In genomic region chr17:30326816-30327215, GRCh38 we compare ENCODE assay signal across 13 cellular contexts.
"Had no signal": no experiment of that assay in that cellular context is flagged by ENCODE, and none has a peak within 500 bp of the region (broad histone marks: within the 10 kb centered on the region; RNA-seq: fewer than 3 reads in every experiment).

No MANE protein-coding gene starts in this region.

- DNase-seq: activated CD4-positive, alpha-beta T cell treated with anti-CD3 and anti-CD28 coated beads, Interleukin-2, amount 50 U/mL, for 4 hours; activated CD8-positive, alpha-beta memory T cell treated with anti-CD3 and anti-CD28 coated beads, Interleukin-2, amount 10 ng/mL, durations not matched to agents 7 days and 5 days; activated gamma-delta T cell; activated naive CD8-positive, alpha-beta T cell treated with anti-CD3 and anti-CD28 coated beads, Interleukin-2, amount 10 ng/mL, durations not matched to agents 7 days and 5 days; activated T-cell treated with anti-CD3 and anti-CD28 coated beads, Interleukin-2, amount 50 U/mL, for 24 hours; anterior cingulate cortex; dermis blood vessel endothelial cell; endodermal cell; erythroblast; kidney glomerular epithelial cell; lower lobe of right lung; stimulated activated CD4-positive, alpha-beta T cell treated with anti-CD3 and anti-CD28 coated beads, Interleukin-15, amount 100 ng/mL, for 24 hours; stimulated activated CD4-positive, alpha-beta T cell treated with anti-CD3 and anti-CD28 coated beads, Interleukin-4, amount 100 ng/mL, for 24 hours had no signal

- ATAC-seq: activated CD8-positive, alpha-beta memory T cell treated with anti-CD3 and anti-CD28 coated beads, Interleukin-2, amount 10 ng/mL, durations not matched to agents 7 days and 5 days; lower lobe of right lung had no signal
